Comparison of ENCODE assay signal across 1 cellular context in the genomic region with DNA sequence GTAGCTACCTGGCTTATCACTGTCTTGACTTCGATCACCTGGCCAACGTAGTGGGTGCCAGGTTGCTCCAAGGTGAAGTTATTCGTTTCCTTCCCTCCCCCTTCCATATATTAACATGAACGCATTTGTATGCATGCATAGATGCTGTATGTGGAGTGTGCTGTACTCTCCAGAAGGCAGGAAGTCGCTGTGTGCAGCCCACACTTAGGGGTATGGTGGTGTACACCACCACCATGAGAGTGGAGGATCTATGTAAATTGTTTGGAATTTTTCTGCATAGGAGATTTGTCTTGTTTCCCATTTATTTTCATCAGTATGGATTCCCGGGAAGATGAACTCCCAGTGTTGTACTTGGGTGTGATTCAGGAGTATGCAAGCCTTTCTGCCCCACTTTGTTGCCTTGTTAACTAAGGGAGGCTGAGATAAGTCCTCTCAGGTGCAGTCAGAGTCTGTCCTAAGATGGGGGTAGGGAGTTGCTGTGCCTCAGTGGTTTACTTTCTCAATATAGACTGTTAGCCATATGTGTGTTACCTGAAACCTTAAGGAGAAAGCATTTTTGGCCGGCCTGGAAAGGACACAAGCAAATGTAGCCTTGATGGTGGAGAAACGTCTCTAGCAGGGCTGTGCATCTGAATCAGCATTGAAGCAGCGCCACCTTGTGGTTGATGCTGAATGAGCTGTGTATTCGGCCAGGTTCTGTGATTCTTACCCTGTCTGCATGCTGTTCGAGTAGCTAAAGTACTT.
TF ChIP-seq lines count a peak whose summit lies in the region.

No MANE protein-coding gene starts in this region.

TF ChIP-seq in SK-N-SH treated with all-trans-retinoic acid at 6 μM for 48 hours, 23 proteins besides CTCF, POLR2A, EP300 and RAD21 (continued from another document):
- TF ChIP-seq SNAI2 (CRISPR knock-in tag; IDR thresholded peaks at IDR 0.05) (no peak), GLIS3 (CRISPR knock-in tag; IDR thresholded peaks at IDR 0.05) (no peak), ESRRG (CRISPR knock-in tag; IDR thresholded peaks at IDR 0.05) (no peak), TOX (CRISPR knock-in tag; IDR thresholded peaks at IDR 0.05; ENCODE audit: borderline replicate concordance) (no peak), ZNF8 (CRISPR knock-in tag; IDR thresholded peaks at IDR 0.05) (no peak), BACH2 (CRISPR knock-in tag; IDR thresholded peaks at IDR 0.05; ENCODE audit: borderline replicate concordance) (no peak)
- TF ChIP-seq, protein P1, sequence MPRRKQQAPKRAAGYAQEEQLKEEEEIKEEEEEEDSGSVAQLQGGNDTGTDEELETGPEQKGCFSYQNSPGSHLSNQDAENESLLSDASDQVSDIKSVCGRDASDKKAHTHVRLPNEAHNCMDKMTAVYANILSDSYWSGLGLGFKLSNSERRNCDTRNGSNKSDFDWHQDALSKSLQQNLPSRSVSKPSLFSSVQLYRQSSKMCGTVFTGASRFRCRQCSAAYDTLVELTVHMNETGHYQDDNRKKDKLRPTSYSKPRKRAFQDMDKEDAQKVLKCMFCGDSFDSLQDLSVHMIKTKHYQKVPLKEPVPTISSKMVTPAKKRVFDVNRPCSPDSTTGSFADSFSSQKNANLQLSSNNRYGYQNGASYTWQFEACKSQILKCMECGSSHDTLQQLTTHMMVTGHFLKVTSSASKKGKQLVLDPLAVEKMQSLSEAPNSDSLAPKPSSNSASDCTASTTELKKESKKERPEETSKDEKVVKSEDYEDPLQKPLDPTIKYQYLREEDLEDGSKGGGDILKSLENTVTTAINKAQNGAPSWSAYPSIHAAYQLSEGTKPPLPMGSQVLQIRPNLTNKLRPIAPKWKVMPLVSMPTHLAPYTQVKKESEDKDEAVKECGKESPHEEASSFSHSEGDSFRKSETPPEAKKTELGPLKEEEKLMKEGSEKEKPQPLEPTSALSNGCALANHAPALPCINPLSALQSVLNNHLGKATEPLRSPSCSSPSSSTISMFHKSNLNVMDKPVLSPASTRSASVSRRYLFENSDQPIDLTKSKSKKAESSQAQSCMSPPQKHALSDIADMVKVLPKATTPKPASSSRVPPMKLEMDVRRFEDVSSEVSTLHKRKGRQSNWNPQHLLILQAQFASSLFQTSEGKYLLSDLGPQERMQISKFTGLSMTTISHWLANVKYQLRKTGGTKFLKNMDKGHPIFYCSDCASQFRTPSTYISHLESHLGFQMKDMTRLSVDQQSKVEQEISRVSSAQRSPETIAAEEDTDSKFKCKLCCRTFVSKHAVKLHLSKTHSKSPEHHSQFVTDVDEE (CRISPR knock-in tag; IDR thresholded peaks at IDR 0.05) = no peak
